Comparison of ENCODE assay signal across 18 cellular contexts in genomic region chr5:176162206-176162605, GRCh38.
DNase-seq lines count a peak whose midpoint lies in the region; ATAC-seq and TF ChIP-seq lines count a peak whose summit lies in the region.
"Had no signal": no experiment of that assay in that cellular context is flagged by ENCODE, and none has a peak within 500 bp of the region (broad histone marks: within the 10 kb centered on the region; RNA-seq: fewer than 3 reads in every experiment).

No MANE protein-coding gene starts in this region.

- peaks cover 0 to 4% of the 10 kb centered on the region in 2 donors for H3K9me3 ChIP-seq in right atrium auricular region

- intact Hi-C loops in left ventricle myocardium superior (cut with micrococcal nuclease), result no loop called here

- ATAC-seq in left ventricle myocardium superior, result peak; percentile 48
- ATAC-seq in HG03095 (IDR thresholded peaks at IDR 0.05; ENCODE audit: unreplicated experiment), result no peak
- no peak for ATAC-seq in SK-N-SH treated with all-trans-retinoic acid at 6 μM for 48 hours
- ATAC-seq: K562, Panc1, Right ventricle myocardium inferior had no signal

- TF ChIP-seq CTCF in right atrium auricular region (IDR thresholded peaks at IDR 0.05) (no peak), astrocyte of the spinal cord (IDR thresholded peaks at IDR 0.05; ENCODE audit: low read depth, low read length) (no peak)

- no peaks in the 10 kb centered on the region for H3K4me1 ChIP-seq in right atrium auricular region

- H3K27me3 ChIP-seq in right atrium auricular region, result no peaks in the 10 kb centered on the region

- no peak for DNase-seq in left ventricle myocardium superior
- no peak for DNase-seq in right atrium auricular region (ENCODE audit: low spot score)
- DNase-seq in astrocyte of the spinal cord (ENCODE audit: low read depth, low spot score), result peak; percentile 49
- DNase-seq in myocyte (ENCODE audit: low read depth), result peak; percentile 12
- no peak for DNase-seq in stimulated activated CD4-positive, alpha-beta T cell treated with anti-CD3 and anti-CD28 coated beads, Interleukin-15, amount 100 ng/mL, for 24 hours
- DNase-seq in GM03348 (ENCODE audit: low spot score), result no peak
- DNase-seq: COR-L47, H9, NCI-H146, NCI-H2107, NCI-H345, NCI-H748 treated with DMSO at 0.1 percent for 48 hours had no signal

- H3K4me3 ChIP-seq in right atrium auricular region (no peak overlapping the region), astrocyte of the spinal cord (ENCODE audit: low read depth, low read length) (no peak overlapping the region)
- H3K4me3 ChIP-seq: K562 had no signal

- H3K36me3 ChIP-seq in right atrium auricular region, result no peaks in the 10 kb centered on the region

- in situ Hi-C loops in astrocyte of the spinal cord (cut with HindIII; ENCODE audit: low sequenced_read_pairs), result no loop called here

- H3K27ac ChIP-seq in right atrium auricular region, result no peak overlapping the region
- H3K27ac ChIP-seq: C4-2B had no signal

TF ChIP-seq in SK-N-SH treated with all-trans-retinoic acid at 6 μM for 48 hours, 23 proteins besides CTCF, POLR2A, EP300 and RAD21:
- no peak for TF ChIP-seq ZNF70 (CRISPR knock-in tag; IDR thresholded peaks at IDR 0.05)
- TF ChIP-seq, protein P1, sequence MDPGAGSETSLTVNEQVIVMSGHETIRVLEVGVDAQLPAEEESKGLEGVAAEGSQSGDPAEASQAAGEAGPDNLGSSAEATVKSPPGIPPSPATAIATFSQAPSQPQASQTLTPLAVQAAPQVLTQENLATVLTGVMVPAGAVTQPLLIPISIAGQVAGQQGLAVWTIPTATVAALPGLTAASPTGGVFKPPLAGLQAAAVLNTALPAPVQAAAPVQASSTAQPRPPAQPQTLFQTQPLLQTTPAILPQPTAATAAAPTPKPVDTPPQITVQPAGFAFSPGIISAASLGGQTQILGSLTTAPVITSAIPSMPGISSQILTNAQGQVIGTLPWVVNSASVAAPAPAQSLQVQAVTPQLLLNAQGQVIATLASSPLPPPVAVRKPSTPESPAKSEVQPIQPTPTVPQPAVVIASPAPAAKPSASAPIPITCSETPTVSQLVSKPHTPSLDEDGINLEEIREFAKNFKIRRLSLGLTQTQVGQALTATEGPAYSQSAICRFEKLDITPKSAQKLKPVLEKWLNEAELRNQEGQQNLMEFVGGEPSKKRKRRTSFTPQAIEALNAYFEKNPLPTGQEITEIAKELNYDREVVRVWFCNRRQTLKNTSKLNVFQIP (CRISPR knock-in tag; IDR thresholded peaks at IDR 0.05; ENCODE audit: borderline replicate concordance, low read depth), result no peak
- no peak for TF ChIP-seq ZNF565 (CRISPR knock-in tag; conservative IDR thresholded peaks at IDR 0.05; ENCODE audit: low read depth)
- no peak for TF ChIP-seq BACH2 (CRISPR knock-in tag; IDR thresholded peaks at IDR 0.05; ENCODE audit: borderline replicate concordance)
- no peak for TF ChIP-seq GLIS3 (CRISPR knock-in tag; IDR thresholded peaks at IDR 0.05)

Comparison
In these comparisons a context has a peak if more than half of its experiments do, and no peak if none do; other contexts are left out.
1. DNase-seq: peak in astrocyte of the spinal cord (single experiment) and myocyte (single experiment); none in left ventricle myocardium superior (single experiment), right atrium auricular region (single experiment), stimulated activated CD4-positive, alpha-beta T cell treated with anti-CD3 and anti-CD28 coated beads, Interleukin-15, amount 100 ng/mL, for 24 hours (single experiment) and GM03348 (single experiment).